8 cellular contexts compared by ENCODE assay signal in genomic region chr5:98927988-98928801, GRCh38. TPM values are rescaled to one million over a fixed set of nuclear protein-coding genes. Genes with fewer than 3 reads are reported as not detected.
DNase-seq lines count a peak whose midpoint lies in the region; ATAC-seq, FAIRE-seq and TF ChIP-seq lines count a peak whose summit lies in the region.

No MANE protein-coding gene starts in this region.

- CTCF ChIA-PET in endothelial cell of umbilical vein (lab: Charles Lee), result interaction anchor here (1.1 to 1.5 kb wide), 4 partner anchors 23 to 133 kb away, joined by 3 to 5 read pairs (median 4); no protein-coding TSS in a partner anchor

- intact Hi-C loops in endothelial cell of umbilical vein (cut with micrococcal nuclease), result loop anchor here (1.0 to 2.0 kb wide), 2 partner anchors 22 to 133 kb away; no protein-coding TSS in a partner anchor

- no peak for TF ChIP-seq POLR2A in endothelial cell of umbilical vein (IDR thresholded peaks at IDR 0.05; ENCODE audit: low read depth, low read length)

- peak overlapping the region; percentile 84 for H3K4me2 ChIP-seq in endothelial cell of umbilical vein (ENCODE audit: insufficient read depth, low read length)

- POLR2A ChIA-PET in endothelial cell of umbilical vein (lab: Charles Lee), result interaction anchor here (0.8 to 1.1 kb wide), 3 partner anchors 11 to 15 kb away, joined by 3 to 4 read pairs (median 3); no protein-coding TSS in a partner anchor

- no peaks in the 10 kb centered on the region for H3K9me3 ChIP-seq in endothelial cell of umbilical vein (replicated peaks; ENCODE audit: control insufficient read depth, insufficient read depth, low read length)

- H2AFZ ChIP-seq in endothelial cell of umbilical vein (ENCODE audit: low read depth, low read length), result peak overlapping the region; percentile 21

- no peak for FAIRE-seq in endothelial cell of umbilical vein (lab: Jason Lieb, UNC)

- DNase-seq in NCI-H524 (lab: John Stamatoyannopoulos, UW) (peak; percentile 34 to 47), NCI-H524 treated with DMSO at 0.1 percent for 48 hours (lab: John Stamatoyannopoulos, UW) (no peak), NCI-H2227 (lab: John Stamatoyannopoulos, UW; ENCODE audit: unreplicated experiment) (peak; percentile 76), endothelial cell of umbilical vein (ENCODE audit: low read depth, low spot score) (peak; percentile 65), midbrain (lab: John Stamatoyannopoulos, UW) (peak; percentile 52)
- DNase-seq in activated CD8-positive, alpha-beta memory T cell treated with anti-CD3 and anti-CD28 coated beads for 4 hours (ENCODE audit: low read depth in 2 of 2), result peak; percentile 5 to 47
- DNase-seq in stimulated activated CD8-positive, alpha-beta memory T cell treated with anti-CD3 and anti-CD28 coated beads, Interleukin-4, amount 100 ng/mL, for 24 hours (ENCODE audit: low read depth), result peak; percentile 23

- peaks cover 57% of the 10 kb centered on the region for H3K79me2 ChIP-seq in endothelial cell of umbilical vein (ENCODE audit: control insufficient read depth, insufficient read depth, low read length)

- peaks cover 4 to 5% of the 10 kb centered on the region in 2 experiments for H3K36me3 ChIP-seq in endothelial cell of umbilical vein (ENCODE audit: control insufficient read depth in 2 of 2, extremely low read depth in 1 of 2, insufficient read depth in 2 of 2, low read length in 2 of 2)

- no peak for TF ChIP-seq CTCF in endothelial cell of umbilical vein (IDR thresholded peaks at IDR 0.05; ENCODE audit: extremely low read depth in 1 of 2, insufficient read depth in 1 of 2, low read depth in 1 of 2, low read length in 2 of 2)

- peaks cover 2% of the 10 kb centered on the region for H4K20me1 ChIP-seq in endothelial cell of umbilical vein (replicated peaks; ENCODE audit: control insufficient read depth, extremely low read depth, insufficient read depth, low read length)

- dilution Hi-C loops in endothelial cell of umbilical vein (cut with MboI; ENCODE audit: extremely low pct_ligation_motif_present, low sequenced_read_pairs), result no loop called here

- H3K4me1 ChIP-seq in endothelial cell of umbilical vein (ENCODE audit: control insufficient read depth, extremely low read depth, insufficient read depth, low read length), result peaks cover 18% of the 10 kb centered on the region

- no peaks in the 10 kb centered on the region for H3K9me1 ChIP-seq in endothelial cell of umbilical vein (replicated peaks; ENCODE audit: control insufficient read depth, extremely low read depth, insufficient read depth, low read length)

- H3K9ac ChIP-seq in endothelial cell of umbilical vein (replicated peaks; ENCODE audit: extremely low read depth, insufficient read depth, low read length), result peak overlapping the region; percentile 79

- H3K27me3 ChIP-seq in endothelial cell of umbilical vein (ENCODE audit: control insufficient read depth in 2 of 2, insufficient read depth in 2 of 2, low read length in 2 of 2), result no peaks in the 10 kb centered on the region

- ATAC-seq in HG02840 (IDR thresholded peaks at IDR 0.05; ENCODE audit: low FRiP score, unreplicated experiment), result peak; percentile 31

- no TSS peak for BruUV-seq in endothelial cell of umbilical vein (replicated peaks; lab: Mats Ljungman, UMichigan)

- peak overlapping the region; percentile 63 to 86 (median 81) for H3K4me3 ChIP-seq in endothelial cell of umbilical vein (replicated peaks in 1 of 3; ENCODE audit: insufficient read depth in 1 of 3, low read depth in 1 of 3, low read length in 3 of 3)

- peak overlapping the region; percentile 67 for H3K27ac ChIP-seq in endothelial cell of umbilical vein (ENCODE audit: insufficient read depth, low read depth, low read length)

TF ChIP-seq in endothelial cell of umbilical vein, 7 proteins besides CTCF, POLR2A, EP300 and RAD21:
- no peak for TF ChIP-seq FOS (IDR thresholded peaks at IDR 0.05; ENCODE audit: borderline replicate concordance, insufficient read depth, low read length)
- no peak for TF ChIP-seq MYC (IDR thresholded peaks at IDR 0.05; ENCODE audit: low read depth, low read length)

RNA-seq across cellular contexts. Expression of gene CHD1, which starts 0.6 kb away (rescaled TPM):
- 44.3 and 48.9 TPM in 2 replicates for total RNA-seq in endothelial cell of umbilical vein
- polyA plus RNA-seq in endothelial cell of umbilical vein, result 12.0 and 16.2 TPM in 2 replicates
- polyA plus RNA-seq in endothelial cell of umbilical vein (2011; cell fraction: cytosol; rRNA removed), result 17.4 and 18.3 TPM in 2 replicates
- 95.4 and 102 TPM in 2 replicates for polyA plus RNA-seq in endothelial cell of umbilical vein (2011; cell fraction: nucleus; rRNA removed)
- 23.1 and 28.5 TPM in 2 replicates for polyA plus RNA-seq in endothelial cell of umbilical vein (2012)
- 30.7 and 33.0 TPM in 2 replicates for polyA minus RNA-seq in endothelial cell of umbilical vein
- 27.8 TPM for polyA minus RNA-seq in endothelial cell of umbilical vein (2011; cell fraction: cytosol; rRNA and poly(A)+ RNA removed)
- 78.7 and 123 TPM in 2 replicates for polyA minus RNA-seq in endothelial cell of umbilical vein (2011; cell fraction: nucleus; rRNA and poly(A)+ RNA removed)
